Comparison of ENCODE assay signal across 24 cellular contexts in the genomic region with DNA sequence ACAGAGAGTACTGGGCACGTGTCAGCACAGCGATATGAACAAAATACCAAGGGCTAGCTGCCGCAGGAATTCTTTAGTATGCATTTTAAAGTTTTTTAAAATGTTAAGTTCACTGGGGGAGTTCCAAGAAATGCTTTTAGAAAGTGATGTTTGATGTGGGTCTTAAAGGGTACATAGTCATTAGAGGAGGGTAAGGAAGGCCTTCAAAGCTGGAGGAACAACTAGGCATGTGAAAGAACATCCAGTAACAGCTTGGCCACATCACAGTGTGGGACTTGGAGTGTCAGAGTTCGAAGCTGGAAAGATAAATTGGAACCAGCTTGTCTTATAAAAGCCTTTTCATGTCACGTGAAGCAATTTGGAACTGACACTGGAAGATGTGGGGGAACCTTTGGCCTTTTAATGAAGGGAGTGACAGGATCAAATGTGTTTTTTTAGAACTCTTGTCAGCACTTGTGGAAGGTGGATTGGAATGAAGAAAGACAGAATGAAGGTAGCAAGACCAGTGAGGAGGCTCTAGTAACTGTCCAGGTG. TPM values are rescaled to one million over a fixed set of nuclear protein-coding genes. Genes with fewer than 3 reads are reported as not detected.
A peak's percentile ranks its signal among the peaks of the same experiment; 100 is the strongest.
DNase-seq lines count a peak whose midpoint lies in the region; ATAC-seq, FAIRE-seq and TF ChIP-seq lines count a peak whose summit lies in the region.
"Had no signal": no experiment of that assay in that cellular context is flagged by ENCODE, and none has a peak within 500 bp of the region (broad histone marks: within the 10 kb centered on the region; RNA-seq: fewer than 3 reads in every experiment).

No MANE protein-coding gene starts in this region.

- peaks cover 82% of the 10 kb centered on the region for H3K4me1 Mint-ChIP-seq in activated T-cell treated with anti-CD3 and anti-CD28 coated beads, Interleukin-2, amount 50 U/mL, for 24 hours (ENCODE audit: low read depth)
- H3K4me1 Mint-ChIP-seq in activated T-cell treated with anti-CD3 and anti-CD28 coated beads, Interleukin-2, amount 50 U/mL, for 4 hours (ENCODE audit: low read depth), result peaks cover 73% of the 10 kb centered on the region

- in situ Hi-C loops in GM12878 (cut with MboI), result no loop called here
- in situ Hi-C loops in ACHN (cut with HindIII; ENCODE audit: low pct_ligation_motif_present, low pct_unique_long_range_greater_than_20kb, low sequenced_read_pairs), result no loop called here

- no peak for TF ChIP-seq EP300 in GM12878 (IDR thresholded peaks at IDR 0.05; ENCODE audit: borderline replicate concordance in 1 of 2, control insufficient read depth in 1 of 2, low read depth in 2 of 2, low read length in 2 of 2)

- no peaks in the 10 kb centered on the region; the same call in 1 of the 2 replicates for H4K20me1 ChIP-seq in GM12878 (ENCODE audit: control insufficient read depth, insufficient read depth)

- no peak overlapping the region for H2AFZ ChIP-seq in GM12878 (ENCODE audit: control insufficient read depth, low read depth, low read length)
- H2AFZ ChIP-seq: GM23338, hepatocyte had no signal

- intact Hi-C loops in GM12878 (cut with micrococcal nuclease; ENCODE audit: unreplicated experiment), result no loop called here

- TF ChIP-seq CTCF in GM12878 (IDR thresholded peaks at IDR 0.05 in 2 of 3, conservative IDR thresholded peaks at IDR 0.05 in 1 of 3; ENCODE audit: control insufficient read depth in 2 of 3, extremely low read depth in 1 of 3, insufficient read depth in 1 of 3, low read depth in 3 of 3, low read length in 3 of 3), result no peak

- POLR2A ChIA-PET in GM12878 (lab: Charles Lee), result no interaction called here

- peaks cover 29% of the 10 kb centered on the region for H3K4me1 ChIP-seq in GM12878 (ENCODE audit: control insufficient read depth, insufficient read depth, low read length)
- H3K4me1 ChIP-seq: tibial artery had no signal

- peaks cover 71% of the 10 kb centered on the region for H3K36me3 Mint-ChIP-seq in activated T-cell treated with anti-CD3 and anti-CD28 coated beads, Interleukin-2, amount 50 U/mL, for 24 hours (ENCODE audit: low read depth)
- H3K36me3 Mint-ChIP-seq in activated T-cell treated with anti-CD3 and anti-CD28 coated beads, Interleukin-2, amount 50 U/mL, for 4 hours (ENCODE audit: insufficient read depth), result peaks cover 56% of the 10 kb centered on the region

- H3K27me3 Mint-ChIP-seq in activated T-cell treated with anti-CD3 and anti-CD28 coated beads, Interleukin-2, amount 50 U/mL, for 24 hours, result no peaks in the 10 kb centered on the region
- H3K27me3 Mint-ChIP-seq in activated T-cell treated with anti-CD3 and anti-CD28 coated beads, Interleukin-2, amount 50 U/mL, for 4 hours (ENCODE audit: low read depth), result no peaks in the 10 kb centered on the region

- H3K4me2 ChIP-seq in GM12878 (ENCODE audit: control insufficient read depth, insufficient read depth), result no peak overlapping the region
- H3K4me2 ChIP-seq: GM23338, hepatocyte had no signal

- no peak overlapping the region for H3K27ac ChIP-seq in GM12878 (ENCODE audit: control insufficient read depth, insufficient read depth)
- peak overlapping the region; percentile 98 for H3K27ac ChIP-seq in layer of hippocampus (ENCODE audit: low read depth, low read length)
- peak overlapping the region; percentile 100 for H3K27ac ChIP-seq in temporal lobe (ENCODE audit: low read depth, low read length)
- H3K27ac ChIP-seq: hepatocyte, HL-60, psoas muscle, tibial artery had no signal

- no peak overlapping the region for H3K4me3 Mint-ChIP-seq in activated T-cell treated with anti-CD3 and anti-CD28 coated beads, Interleukin-2, amount 50 U/mL, for 24 hours
- H3K4me3 Mint-ChIP-seq in activated T-cell treated with anti-CD3 and anti-CD28 coated beads, Interleukin-2, amount 50 U/mL, for 4 hours, result no peak overlapping the region
- H3K4me3 Mint-ChIP-seq: GM23338 had no signal

- no peak for ATAC-seq in activated T-cell treated with anti-CD3 and anti-CD28 coated beads, Interleukin-2, amount 50 U/mL, for 4 hours
- ATAC-seq in GM12878 (no peak), HG03460 (IDR thresholded peaks at IDR 0.05; ENCODE audit: unreplicated experiment) (no peak), HG02571 (IDR thresholded peaks at IDR 0.05; ENCODE audit: unreplicated experiment) (no peak)
- ATAC-seq: GM23338, HepG2, psoas muscle, SK-N-SH treated with all-trans-retinoic acid at 6 μM for 48 hours had no signal

- 95% methylated on average over 5 of the region's 5 CpGs for WGBS in GM12878 (ENCODE audit: insufficient coverage, insufficient replicate concordance, low lambda C conversion rate, missing lambda C conversion rate)

- TSS peak; percentile 9 for BruUV-seq in GM12878 (replicated peaks; lab: Mats Ljungman, UMichigan)

- CTCF ChIA-PET in GM12878 (lab: Yijun Ruan, JAX), result no interaction called here

- TF ChIP-seq RAD21 in GM12878 (IDR thresholded peaks at IDR 0.05; ENCODE audit: insufficient read depth, low read depth, low read length), result no peak

- no peak overlapping the region for H3K4me3 ChIP-seq in GM12878
- H3K4me3 ChIP-seq: GM23338, hepatocyte, psoas muscle, tibial artery had no signal

- FAIRE-seq in GM12878 (lab: Jason Lieb, UNC), result no peak
- FAIRE-seq: HepG2 had no signal

- H3K27me3 ChIP-seq in GM12878 (replicated peaks in 1 of 2; ENCODE audit: control insufficient read depth in 2 of 2, insufficient read depth in 2 of 2, low read length in 1 of 2) (no peaks in the 10 kb centered on the region), layer of hippocampus (ENCODE audit: control insufficient read depth, insufficient read depth, low read length) (no peaks in the 10 kb centered on the region)
- H3K27me3 ChIP-seq: BE2C, hepatocyte, tibial artery had no signal

- peak overlapping the region; percentile 48 for H3K27ac Mint-ChIP-seq in activated T-cell treated with anti-CD3 and anti-CD28 coated beads, Interleukin-2, amount 50 U/mL, for 24 hours
- H3K27ac Mint-ChIP-seq: GM23338 had no signal

- no peak for DNase-seq in activated T-cell treated with anti-CD3 and anti-CD28 coated beads, Interleukin-2, amount 50 U/mL, for 24 hours
- no peak for DNase-seq in activated T-cell treated with anti-CD3 and anti-CD28 coated beads, Interleukin-2, amount 50 U/mL, for 4 hours
- DNase-seq in GM12878 (ENCODE audit: low read depth, low spot score) (no peak), ACHN (no peak)
- DNase-seq: activated CD4-positive, CD25-positive, alpha-beta regulatory T cell; BE2C; cortex of kidney; EL; NCI-H1092; NCI-H187 treated with DMSO at 0.1 percent for 48 hours; NCI-H2227 treated with DMSO at 0.1 percent for 48 hours; NCI-H774; psoas muscle; stimulated activated CD4-positive, alpha-beta T cell treated with anti-CD3 and anti-CD28 coated beads, Interleukin-1b, Interleukin-23, amount 100 ng/mL, for 48 hours; tibial artery had no signal

- no peaks in the 10 kb centered on the region for H3K9me3 Mint-ChIP-seq in activated T-cell treated with anti-CD3 and anti-CD28 coated beads, Interleukin-2, amount 50 U/mL, for 24 hours
- H3K9me3 Mint-ChIP-seq in activated T-cell treated with anti-CD3 and anti-CD28 coated beads, Interleukin-2, amount 50 U/mL, for 4 hours, result no peaks in the 10 kb centered on the region
- H3K9me3 Mint-ChIP-seq: GM23338 had no signal

- H3K9ac ChIP-seq in GM12878 (ENCODE audit: control insufficient read depth, insufficient read depth, low read length), result no peak overlapping the region

- SMC1A ChIA-PET in GM12878 (lab: Charles Lee; ENCODE audit: uncharacterized antibody, unreplicated experiment), result interaction anchor here (0.9 to 2.2 kb wide), 2 partner anchors 13 to 241 kb away, joined by 3 to 5 read pairs; no protein-coding TSS in a partner anchor

- H3K79me2 ChIP-seq in GM12878 (ENCODE audit: control insufficient read depth, insufficient read depth, low read length), result peaks cover 8% of the 10 kb centered on the region

- peaks cover 9 to 17% of the 10 kb centered on the region in 2 experiments for H3K36me3 ChIP-seq in GM12878 (ENCODE audit: control insufficient read depth in 2 of 2, insufficient read depth in 2 of 2, low read length in 1 of 2)

- no peaks in the 10 kb centered on the region for H3K9me3 ChIP-seq in GM12878 (replicated peaks; ENCODE audit: control insufficient read depth, insufficient read depth, low read length)
- H3K9me3 ChIP-seq: BE2C, psoas muscle, tibial artery had no signal

- no peak for TF ChIP-seq POLR2A in GM12878 (IDR thresholded peaks at IDR 0.05; ENCODE audit: low read depth, low read length)

- RAD21 ChIA-PET in GM12878 (lab: Charles Lee; ENCODE audit: unreplicated experiment), result no interaction called here

TF ChIP-seq in GM12878, 131 proteins besides CTCF, POLR2A, EP300 and RAD21 (continues in another document):
- TF ChIP-seq SREBF2 (IDR thresholded peaks at IDR 0.05; ENCODE audit: low read length), result no peak
- no peak for TF ChIP-seq KDM1A (IDR thresholded peaks at IDR 0.05; ENCODE audit: borderline replicate concordance)
- no peak for TF ChIP-seq YY1 (IDR thresholded peaks at IDR 0.05; ENCODE audit: low read depth, low read length)
- TF ChIP-seq EGR1 (IDR thresholded peaks at IDR 0.05; ENCODE audit: borderline replicate concordance in 1 of 2, low read depth in 2 of 2, low read length in 2 of 2), result no peak

RNA-seq across cellular contexts. Expression of gene WDR20, which starts 57.7 kb away (rescaled TPM):
- 10 to 100 TPM; 28.7 to 33.9 (median 29.9) TPM for total RNA-seq in activated T-cell treated with anti-CD3 and anti-CD28 coated beads, Interleukin-2, amount 50 U/mL, for 4 hours
- 38.1 and 38.2 TPM in 2 replicates for total RNA-seq in GM12878 (2013; cell fraction: nucleolus; rRNA removed)
- 14.6 and 17.5 TPM in 2 replicates for total RNA-seq in GM12878 (2014; rRNA removed)
- total RNA-seq in GM12878 (2014; rRNA removed; fragmentation: Illumina TruSeq; extraction: Trizol), result 19.4 and 20.4 TPM in 2 replicates
- 22.7 and 25.7 TPM in 2 replicates for total RNA-seq in GM12878 (2021)
- 10.3 TPM for polyA plus RNA-seq in GM12878 (2011; ENCODE audit: low read depth)
- polyA plus RNA-seq in GM12878 (2011; rRNA removed), result 17.0 and 18.1 TPM in 2 replicates
- polyA plus RNA-seq in GM12878 (2011; cell fraction: cytosol; rRNA removed), result 12.8 and 14.7 TPM in 2 replicates
- 15.5 and 18.0 TPM in 2 replicates for polyA plus RNA-seq in GM12878 (2011; cell fraction: nucleus; rRNA removed)
- 10.9 and 14.6 TPM in 2 replicates for polyA plus RNA-seq in GM12878 (2012)
- 18.7 and 19.1 TPM in 2 replicates for polyA plus RNA-seq in GM12878 (2014; fragmentation: Illumina TruSeq; extraction: Trizol)
- 10 to 100 TPM in 1 of 2 experiments, 1 to 10 TPM in 1; 9.1 to 13.7 TPM for polyA plus RNA-seq in GM12878 (2014; fragmentation: Nextera tagmentation; extraction: Ambion mirVana)
- polyA plus RNA-seq in GM12878 (2014; rRNA removed), result 16.6 and 17.8 TPM in 2 replicates
- 10 to 100 TPM; 24.0 to 25.9 TPM for polyA plus RNA-seq in GM12878 (2016; fragmentation: Nextera tagmentation; extraction: Ambion mirVana)
- 28.9 and 31.2 TPM in 2 replicates for polyA minus RNA-seq in GM12878 (2011; rRNA and poly(A)+ RNA removed)
- polyA minus RNA-seq in GM12878 (2011; cell fraction: cytosol; rRNA and poly(A)+ RNA removed), result 9.2 and 11.7 TPM in 2 replicates
- polyA minus RNA-seq in GM12878 (2011; cell fraction: nucleus; rRNA and poly(A)+ RNA removed), result 17.2 and 28.2 TPM in 2 replicates
- total RNA-seq in temporal lobe, result 30.5 TPM
